In the genomic region with DNA sequence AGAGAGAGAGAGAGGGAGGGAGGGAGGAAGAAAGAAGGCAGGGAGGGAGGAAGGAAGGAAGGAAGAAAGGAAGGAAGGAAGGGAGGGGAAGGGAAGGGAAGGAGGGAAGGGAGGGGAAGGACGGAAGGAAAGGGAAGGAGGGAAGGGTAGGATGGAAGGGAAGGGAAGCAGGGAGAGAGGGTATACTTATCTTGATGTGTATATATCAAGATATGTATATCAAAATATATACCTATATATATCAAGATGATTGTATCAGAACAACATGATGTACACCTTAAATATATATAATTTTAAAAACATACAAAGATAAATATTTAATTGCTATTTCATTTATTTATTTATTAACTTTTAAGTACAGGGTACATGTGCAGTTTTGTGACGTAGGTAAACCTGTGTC, we compare ENCODE assay signal across 11 cellular contexts.
"Had no signal": no experiment of that assay in that cellular context is flagged by ENCODE, and none has a peak within 500 bp of the region (broad histone marks: within the 10 kb centered on the region; RNA-seq: fewer than 3 reads in every experiment).

No MANE protein-coding gene starts in this region.

- H3K9me3 ChIP-seq: HAP-1 had no signal

- H3K27ac ChIP-seq: GM23248 had no signal

- DNase-seq: GM23248, GOT3, H7, H9, HCEC 1CT, HFFc6 had no signal

- H3K4me1 ChIP-seq: HAP-1 had no signal

- H2AFZ ChIP-seq: GM23248, GM23338 had no signal

- H3K9ac ChIP-seq: GM23248 had no signal

- ATAC-seq: GM23338, HCT116 had no signal

- H3K4me2 ChIP-seq: GM23338 had no signal

- FAIRE-seq: H1, H54 had no signal

- H3K4me3 ChIP-seq: GM23248, GM23338, HAP-1 had no signal

- H3K36me3 ChIP-seq: HAP-1 had no signal
